In the genomic region with DNA sequence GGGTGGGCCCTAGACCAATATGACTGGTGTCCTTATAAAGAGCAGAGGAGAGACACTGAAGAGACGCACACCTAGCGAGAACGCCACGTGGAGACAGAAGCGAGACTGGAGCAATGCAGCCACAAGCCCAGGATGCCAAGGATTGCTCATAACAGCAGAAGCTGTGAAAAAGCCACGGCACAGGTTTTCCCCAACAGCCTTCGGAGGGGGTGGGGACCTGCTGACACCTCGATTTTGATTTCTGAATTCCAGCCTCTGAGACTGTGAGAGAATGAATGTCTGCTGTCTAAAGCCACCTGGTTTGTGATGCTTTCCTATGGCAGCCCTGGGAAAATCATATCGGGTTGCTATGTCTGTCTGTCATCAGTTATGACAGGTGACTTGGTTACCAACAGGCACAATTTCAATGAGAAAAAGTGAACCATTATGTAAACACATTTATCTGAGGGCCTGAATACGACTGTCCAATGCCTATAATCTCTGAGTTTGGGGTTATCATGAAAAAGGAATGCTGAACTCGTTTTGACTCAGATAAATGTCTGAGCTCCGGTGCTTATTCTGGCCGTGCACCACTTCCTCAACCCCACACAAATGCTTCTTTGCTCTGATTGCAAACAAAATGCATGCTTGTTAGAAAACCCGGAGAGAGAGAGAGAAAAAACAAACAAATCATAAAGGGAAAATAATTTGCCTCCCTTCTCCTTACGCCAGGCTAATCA, we compare ENCODE assay signal across 24 cellular contexts.
"Had no signal": no experiment of that assay in that cellular context is flagged by ENCODE, and none has a peak within 500 bp of the region (broad histone marks: within the 10 kb centered on the region; RNA-seq: fewer than 3 reads in every experiment).

No MANE protein-coding gene starts in this region.

- H3K36me3 ChIP-seq: left lung, lower lobe of right lung, neural progenitor cell, neutrophil, ovary, right atrium auricular region, right lobe of liver, spleen, suprapubic skin, thoracic aorta, tibial artery, upper lobe of right lung had no signal

- H3K4me2 ChIP-seq: neural progenitor cell had no signal

- H3K4me1 ChIP-seq: left lung, lower lobe of right lung, neural progenitor cell, right atrium auricular region, right lobe of liver, spleen, suprapubic skin, tibial artery, upper lobe of right lung had no signal

- DNase-seq: hippocampal formation; left colon; left lung; lower lobe of right lung; mammary epithelial cell; mesenchymal stem cell; naive thymus-derived CD8-positive, alpha-beta T cell; occipital lobe; ovary; right lobe of liver; spleen; stimulated activated CD4-positive, alpha-beta T cell treated with anti-CD3 and anti-CD28 coated beads, Interleukin-4, amount 100 ng/mL, for 24 hours; stimulated activated naive CD4-positive, alpha-beta T cell; tibial artery; trophoblast cell; upper lobe of right lung had no signal

- H3K27me3 ChIP-seq: neural progenitor cell, neutrophil, ovary, right atrium auricular region, right lobe of liver, spleen, suprapubic skin, tibial artery, upper lobe of right lung had no signal

- H3K27ac ChIP-seq: left lung, lower lobe of right lung, neural progenitor cell, neutrophil, ovary, right atrium auricular region, right lobe of liver, spleen, suprapubic skin, thoracic aorta, tibial artery, upper lobe of right lung had no signal

- H3K9ac ChIP-seq: neural progenitor cell had no signal

- H3K4me3 ChIP-seq: left lung, lower lobe of right lung, neural progenitor cell, ovary, right atrium auricular region, right lobe of liver, spleen, suprapubic skin, thoracic aorta, tibial artery, upper lobe of right lung had no signal

- H3K9me3 ChIP-seq: left lung, lower lobe of right lung, neutrophil, ovary, right atrium auricular region, right lobe of liver, suprapubic skin, thoracic aorta, tibial artery, upper lobe of right lung had no signal

- FAIRE-seq: keratinocyte, urothelium cell line had no signal

- H2AFZ ChIP-seq: neural progenitor cell had no signal

- ATAC-seq: left colon; left lung; lower lobe of right lung; naive thymus-derived CD8-positive, alpha-beta T cell; right lobe of liver; stimulated activated effector memory CD8-positive, alpha-beta T cell treated with anti-CD3 and anti-CD28 coated beads, Interleukin-12 subunit alpha, Interleukin-12 subunit beta, amount 100 ng/mL, for 72 hours; upper lobe of right lung had no signal
